Comparison of ENCODE assay signal across 22 cellular contexts in the genomic region with DNA sequence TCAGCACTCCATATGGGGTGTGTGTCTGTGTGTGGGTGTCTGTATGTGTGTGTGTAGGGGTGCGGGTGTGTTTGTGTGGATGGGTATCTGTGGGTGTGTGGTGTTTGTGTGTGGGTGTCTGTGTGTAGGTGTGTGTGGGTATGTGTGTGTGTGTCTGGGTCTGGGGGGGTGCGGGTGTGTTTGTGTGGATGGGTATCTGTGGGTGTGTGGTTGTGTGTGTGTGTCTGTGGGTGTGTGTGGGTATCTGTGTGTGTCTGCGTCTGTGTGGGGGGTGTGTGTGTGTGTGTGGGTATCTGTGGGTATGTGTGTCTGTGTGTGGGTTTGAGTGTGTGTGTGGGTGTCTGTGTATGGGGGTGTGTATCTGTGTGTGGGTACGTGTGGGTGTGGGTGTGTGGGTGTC.
DNase-seq lines count a peak whose midpoint lies in the region; ATAC-seq, FAIRE-seq and TF ChIP-seq lines count a peak whose summit lies in the region.
"Had no signal": no experiment of that assay in that cellular context is flagged by ENCODE, and none has a peak within 500 bp of the region (broad histone marks: within the 10 kb centered on the region; RNA-seq: fewer than 3 reads in every experiment).

No MANE protein-coding gene starts in this region.

- in situ Hi-C loops in HepG2 (cut with HindIII; ENCODE audit: extremely low pct_ligation_motif_present, low pct_unique_long_range_greater_than_20kb): no loop called here
- in situ Hi-C loops in transverse colon (cut with MboI; ENCODE audit: low pct_ligation_motif_present in 1 of 4, low pct_unique_long_range_greater_than_20kb in 1 of 4, low sequenced_read_pairs in 3 of 4): no loop called here

- DNase-seq in HepG2 (ENCODE audit: low spot score) (no peak), right lobe of liver (no peak), mucosa of descending colon (peak in 2 of 3 donors; percentile 14 to 16), type B pancreatic cell (ENCODE audit: extremely low spot score, unreplicated experiment) (no peak), immature natural killer cell (no peak), transverse colon (no peak), HUDEP-2 (lab: John Stamatoyannopoulos, UW; ENCODE audit: unreplicated experiment in 76 of 76) (no peak)
- DNase-seq: activated CD4-positive, CD25-positive, alpha-beta regulatory T cell treated with anti-CD3 and anti-CD28 coated beads, Interleukin-2, amount 50 U/mL, for 72 hours; activated T-cell treated with anti-CD3 and anti-CD28 coated beads for 4 hours; Calu3; dermis blood vessel endothelial cell; EL; HCEC 1CT; Kasumi-1; NCI-H1092 treated with DMSO at 0.1 percent for 48 hours; NCI-H526 treated with DMSO at 0.1 percent for 48 hours; SIG-M5; stomach; uterus had no signal

- H2AFZ ChIP-seq in HepG2 (ENCODE audit: low read length): no peak overlapping the region

- H3K4me3 ChIP-seq in HepG2 (replicated peaks in 1 of 3; ENCODE audit: insufficient read depth in 1 of 3, low read depth in 2 of 3, low read length in 3 of 3) (no peak overlapping the region), right lobe of liver (no peak overlapping the region), mucosa of descending colon (no peak overlapping the region), transverse colon (no peak overlapping the region)
- H3K4me3 ChIP-seq: stomach, uterus had no signal

- no peaks in the 10 kb centered on the region for H3K27me3 ChIP-seq in HepG2 (ENCODE audit: control insufficient read depth in 1 of 2, insufficient read depth in 2 of 2, low read length in 2 of 2)
- H3K27me3 ChIP-seq in right lobe of liver: no peaks in the 10 kb centered on the region
- no peaks in the 10 kb centered on the region for H3K27me3 ChIP-seq in transverse colon
- H3K27me3 ChIP-seq: stomach, uterus had no signal

- intact Hi-C loops in HepG2 (cut with micrococcal nuclease; ENCODE audit: unreplicated experiment) (no loop called here), right lobe of liver (cut with DNase I) (no loop called here), mucosa of descending colon (cut with DNase I, micrococcal nuclease) (no loop called here), transverse colon (cut with DNase I; ENCODE audit: low total_unique reads) (no loop called here)

- H3K27ac ChIP-seq in HepG2 (ENCODE audit: extremely low read length, insufficient read depth, low read length) (no peak overlapping the region), right lobe of liver (no peak overlapping the region), transverse colon (no peak overlapping the region)
- H3K27ac ChIP-seq: uterus had no signal

- TF ChIP-seq CTCF in HepG2 (CRISPR knock-in tag; IDR thresholded peaks at IDR 0.05) (no peak), right lobe of liver (IDR thresholded peaks at IDR 0.05) (no peak), mucosa of descending colon (IDR thresholded peaks at IDR 0.05) (no peak), type B pancreatic cell (conservative IDR thresholded peaks at IDR 0.05) (no peak), transverse colon (IDR thresholded peaks at IDR 0.05) (no peak)

- ATAC-seq in HepG2: no peak
- ATAC-seq in right lobe of liver: no peak
- no peak for ATAC-seq in activated T-helper 17 cell treated with anti-CD3 and anti-CD28 coated beads, Interleukin-2, amount 50 U/mL, for 72 hours (replicated peaks)
- no peak for ATAC-seq in mucosa of descending colon

- H3K9me3 ChIP-seq in HepG2 (ENCODE audit: low read length): no peaks in the 10 kb centered on the region
- no peaks in the 10 kb centered on the region for H3K9me3 ChIP-seq in right lobe of liver
- H3K9me3 ChIP-seq in mucosa of descending colon: no peaks in the 10 kb centered on the region
- H3K9me3 ChIP-seq in transverse colon: no peaks in the 10 kb centered on the region
- H3K9me3 ChIP-seq: stomach, uterus had no signal

- no peaks in the 10 kb centered on the region for H3K79me2 ChIP-seq in HepG2 (ENCODE audit: insufficient read depth, low read length)

- no peaks in the 10 kb centered on the region for H3K9me3 Mint-ChIP-seq in activated T-helper 17 cell treated with anti-CD3 and anti-CD28 coated beads, Interleukin-2, amount 50 U/mL, for 72 hours
- H3K9me3 Mint-ChIP-seq in type B pancreatic cell (peaks cover 5% of the 10 kb centered on the region), immature natural killer cell (no peaks in the 10 kb centered on the region)
- H3K9me3 Mint-ChIP-seq: mesothelial cell of epicardium had no signal

- TF ChIP-seq EP300 in HepG2 (IDR thresholded peaks at IDR 0.05; ENCODE audit: low read depth in 2 of 2, low read length in 2 of 2): no peak
- no peak for TF ChIP-seq EP300 in HepG2 (CRISPR knock-in tag; IDR thresholded peaks at IDR 0.05; ENCODE audit: borderline replicate concordance)
- TF ChIP-seq EP300 in transverse colon (IDR thresholded peaks at IDR 0.05; ENCODE audit: low read depth): no peak

- peak overlapping the region; percentile 14 for H3K4me3 Mint-ChIP-seq in activated T-helper 17 cell treated with anti-CD3 and anti-CD28 coated beads, Interleukin-2, amount 50 U/mL, for 72 hours
- H3K4me3 Mint-ChIP-seq in type B pancreatic cell (no peak overlapping the region), immature natural killer cell (no peak overlapping the region)
- H3K4me3 Mint-ChIP-seq: mesothelial cell of epicardium had no signal

- no peak overlapping the region for H3K9ac ChIP-seq in HepG2 (ENCODE audit: insufficient read depth, low read depth, low read length)

- H3K4me1 Mint-ChIP-seq in activated T-helper 17 cell treated with anti-CD3 and anti-CD28 coated beads, Interleukin-2, amount 50 U/mL, for 72 hours: peaks cover 15% of the 10 kb centered on the region
- H3K4me1 Mint-ChIP-seq in type B pancreatic cell (ENCODE audit: unreplicated experiment) (peaks cover 22% of the 10 kb centered on the region), immature natural killer cell (peaks cover 33% of the 10 kb centered on the region in 2 donors)

- H3K4me2 ChIP-seq in HepG2 (ENCODE audit: low read depth, low read length): no peak overlapping the region

- H3K27ac Mint-ChIP-seq in activated T-helper 17 cell treated with anti-CD3 and anti-CD28 coated beads, Interleukin-2, amount 50 U/mL, for 72 hours: peak overlapping the region; percentile 90
- H3K27ac Mint-ChIP-seq in type B pancreatic cell: peak overlapping the region; percentile 29
- peak overlapping the region in 3 of 6 donors; percentile 36 to 85 (median 51) for H3K27ac Mint-ChIP-seq in immature natural killer cell
- H3K27ac Mint-ChIP-seq: mesothelial cell of epicardium had no signal

- WGBS in HepG2 (ENCODE audit: low lambda C conversion rate): 98% methylated on average over 4 of the region's 4 CpGs
- WGBS in right lobe of liver (ENCODE audit: insufficient coverage, low coverage, low lambda C conversion rate, missing lambda C conversion rate): 87% methylated on average over 4 of the region's 4 CpGs
- WGBS in transverse colon (ENCODE audit: low coverage in 1 of 2), 2 donors: 72 to 100% methylated on average over 1 to 4 of the region's 4 CpGs

- no peak for TF ChIP-seq POLR2A in HepG2 (IDR thresholded peaks at IDR 0.05; ENCODE audit: insufficient read depth in 1 of 2, low read depth in 2 of 2, low read length in 2 of 2)
- TF ChIP-seq POLR2A in right lobe of liver (IDR thresholded peaks at IDR 0.05): no peak
- TF ChIP-seq POLR2A in transverse colon (IDR thresholded peaks at IDR 0.05): no peak

- peak; percentile 36 for FAIRE-seq in HepG2 (lab: Jason Lieb, UNC)
- FAIRE-seq: frontal cortex had no signal

- H3K36me3 ChIP-seq in HepG2 (replicated peaks in 1 of 2; ENCODE audit: control insufficient read depth in 1 of 2, insufficient read depth in 2 of 2, low read length in 2 of 2) (peaks cover 3 to 4% of the 10 kb centered on the region in 2 experiments; a peak in 3 of 5 replicates), right lobe of liver (no peaks in the 10 kb centered on the region), mucosa of descending colon (ENCODE audit: low read depth) (no peaks in the 10 kb centered on the region), transverse colon (no peaks in the 10 kb centered on the region)
- H3K36me3 ChIP-seq: uterus had no signal

- H3K27me3 Mint-ChIP-seq in activated T-helper 17 cell treated with anti-CD3 and anti-CD28 coated beads, Interleukin-2, amount 50 U/mL, for 72 hours: no peaks in the 10 kb centered on the region
- H3K27me3 Mint-ChIP-seq in type B pancreatic cell (no peaks in the 10 kb centered on the region), immature natural killer cell (ENCODE audit: low read depth in 3 of 3) (peaks cover 0 to 4% (median 0%) of the 10 kb centered on the region in 3 donors)

- BruUV-seq in HepG2 (replicated peaks; lab: Mats Ljungman, UMichigan): no TSS peak

- no peaks in the 10 kb centered on the region for H4K20me1 ChIP-seq in HepG2 (ENCODE audit: insufficient read depth, low read length)

- POLR2A ChIA-PET in HepG2 (lab: Yijun Ruan, JAX): no interaction called here

- CTCF ChIA-PET in HepG2 (lab: Yijun Ruan, JAX; ENCODE audit: low intra/inter-chr PET ratio, low total read pairs): no interaction called here

- H3K4me1 ChIP-seq in HepG2 (ENCODE audit: insufficient read depth, low read length) (peaks cover 22% of the 10 kb centered on the region), right lobe of liver (peaks cover 0 to 3% (median 0%) of the 10 kb centered on the region in 4 donors), mucosa of descending colon (ENCODE audit: low read depth) (peaks cover 18% of the 10 kb centered on the region), transverse colon (peaks cover 0 to 28% (median 6%) of the 10 kb centered on the region in 4 donors)

- peaks cover 16% of the 10 kb centered on the region for H3K36me3 Mint-ChIP-seq in activated T-helper 17 cell treated with anti-CD3 and anti-CD28 coated beads, Interleukin-2, amount 50 U/mL, for 72 hours (ENCODE audit: low read depth)
- H3K36me3 Mint-ChIP-seq in type B pancreatic cell (peaks cover 3% of the 10 kb centered on the region), immature natural killer cell (peaks cover 3 to 5% (median 5%) of the 10 kb centered on the region in 3 donors)

- no peak for TF ChIP-seq RAD21 in HepG2 (CRISPR knock-in tag; IDR thresholded peaks at IDR 0.05)

TF ChIP-seq in HepG2, 621 proteins besides CTCF, POLR2A, EP300 and RAD21:
- no peak for TF ChIP-seq ZNF713 (CRISPR knock-in tag; IDR thresholded peaks at IDR 0.05)

Comparison
In these comparisons a context has a peak if more than half of its experiments do, and no peak if none do; other contexts are left out.
1. DNase-seq: peak in mucosa of descending colon (2 of 3); none in HepG2 (single experiment), right lobe of liver (0 of 3), type B pancreatic cell (single experiment), immature natural killer cell (0 of 3), transverse colon (single experiment) and HUDEP-2 (0 of 76).